Comparison of ENCODE assay signal across 22 cellular contexts in genomic region chr9:99011161-99011709, GRCh38.
A peak's percentile ranks its signal among the peaks of the same experiment; 100 is the strongest.
DNase-seq lines count a peak whose midpoint lies in the region; ATAC-seq, FAIRE-seq and TF ChIP-seq lines count a peak whose summit lies in the region.
"Had no signal": no experiment of that assay in that cellular context is flagged by ENCODE, and none has a peak within 500 bp of the region (broad histone marks: within the 10 kb centered on the region; RNA-seq: fewer than 3 reads in every experiment).

No MANE protein-coding gene starts in this region.

- no peak overlapping the region for H3K4me3 ChIP-seq in stomach
- H3K4me3 ChIP-seq: BLaER1, esophagus muscularis mucosa, lower lobe of right lung, right atrium auricular region, upper lobe of right lung had no signal

- H3K9me3 ChIP-seq in stomach = peaks cover 0 to 13% (median 0%) of the 10 kb centered on the region in 4 donors
- H3K9me3 ChIP-seq: esophagus muscularis mucosa, right atrium auricular region, upper lobe of right lung had no signal

- H3K27ac ChIP-seq in stomach = no peak overlapping the region
- H3K27ac ChIP-seq: BLaER1, esophagus muscularis mucosa, lower lobe of right lung, right atrium auricular region, upper lobe of right lung had no signal

- TF ChIP-seq EP300 in stomach (IDR thresholded peaks at IDR 0.05) = no peak

- FAIRE-seq in A204.1 (lab: Jason Lieb, UNC) = peak; percentile 76

- no peak for ATAC-seq in GM21390 (IDR thresholded peaks at IDR 0.05; ENCODE audit: unreplicated experiment)
- ATAC-seq: activated T-cell treated with anti-CD3 and anti-CD28 coated beads, Interleukin-2, amount 50 U/mL, for 72 hours; lower lobe of right lung; stimulated activated effector memory CD8-positive, alpha-beta T cell treated with anti-CD3 and anti-CD28 coated beads, Interleukin-12 subunit alpha, Interleukin-12 subunit beta, amount 100 ng/mL, for 72 hours; upper lobe of right lung had no signal

- no peaks in the 10 kb centered on the region for H3K27me3 ChIP-seq in stomach
- H3K27me3 ChIP-seq: BLaER1, esophagus muscularis mucosa, right atrium auricular region, upper lobe of right lung had no signal

- peaks cover 0 to 33% (median 8%) of the 10 kb centered on the region in 4 donors for H3K36me3 ChIP-seq in stomach
- H3K36me3 ChIP-seq: BLaER1, lower lobe of right lung, upper lobe of right lung had no signal

- TF ChIP-seq POLR2A in erythroblast (IDR thresholded peaks at IDR 0.05; ENCODE audit: low read length) (no peak), stomach (IDR thresholded peaks at IDR 0.05) (no peak)

- no peak for TF ChIP-seq CTCF in stomach (IDR thresholded peaks at IDR 0.05)

- peak; percentile 32 for DNase-seq in EL
- peak; percentile 41 for DNase-seq in NCI-H226
- peak; percentile 50 to 65 for DNase-seq in erythroblast (lab: John Stamatoyannopoulos, UW)
- no peak for DNase-seq in stomach
- no peak for DNase-seq in NCI-H524 (lab: John Stamatoyannopoulos, UW)
- no peak for DNase-seq in ureter (ENCODE audit: low spot score)
- DNase-seq: activated CD4-positive, alpha-beta T cell treated with anti-CD3 and anti-CD28 coated beads, Interleukin-2, amount 50 U/mL, for 1 hour; activated T-cell treated with anti-CD3 and anti-CD28 coated beads, Interleukin-2, amount 50 U/mL, for 72 hours; cortex of kidney; H9; lower lobe of right lung; NCI-H510A; nephron progenitor cell; stimulated activated CD4-positive, alpha-beta T cell treated with anti-CD3 and anti-CD28 coated beads, Interleukin-4, amount 100 ng/mL, for 4 hours; T-helper 9 cell; upper lobe of right lung had no signal

- intact Hi-C loops in stomach (cut with DNase I; ENCODE audit: low total_unique reads) = no loop called here

- H3K4me1 ChIP-seq in stomach = no peaks in the 10 kb centered on the region
- H3K4me1 ChIP-seq: BLaER1, esophagus muscularis mucosa, lower lobe of right lung, right atrium auricular region, upper lobe of right lung had no signal

Comparison
In these comparisons a context has a peak if more than half of its experiments do, and no peak if none do; other contexts are left out.
1. DNase-seq: peak in EL (single experiment), NCI-H226 (single experiment) and erythroblast (2 of 2); none in stomach (single experiment), NCI-H524 (0 of 2) and ureter (single experiment).